Comparison of ENCODE assay signal across 11 cellular contexts in genomic region chr3:4830586-4830914, GRCh38.
DNase-seq lines count a peak whose midpoint lies in the region; ATAC-seq and TF ChIP-seq lines count a peak whose summit lies in the region.
"Had no signal": no experiment of that assay in that cellular context is flagged by ENCODE, and none has a peak within 500 bp of the region (broad histone marks: within the 10 kb centered on the region; RNA-seq: fewer than 3 reads in every experiment).

No MANE protein-coding gene starts in this region.

- peaks cover 0 to 52% (median 0%) of the 10 kb centered on the region in 6 donors for H3K36me3 ChIP-seq in spleen

- no peak for DNase-seq in T-helper 17 cell
- no peak for DNase-seq in foreskin keratinocyte
- DNase-seq in spleen = no peak
- no peak for DNase-seq in NCI-H2227 treated with DMSO at 0.1 percent for 48 hours (lab: John Stamatoyannopoulos, UW)
- DNase-seq: NCI-H1436 had no signal

- H3K27ac ChIP-seq in foreskin keratinocyte (peak overlapping the region; percentile 86), spleen (peak overlapping the region; percentile 46 to 89 (median 78))
- H3K27ac ChIP-seq: VCaP had no signal

- intact Hi-C loops in spleen (cut with DNase I; ENCODE audit: low total_unique reads) = no loop called here

- H3K27me3 ChIP-seq in foreskin keratinocyte (no peaks in the 10 kb centered on the region), spleen (replicated peaks in 1 of 7) (no peaks in the 10 kb centered on the region)

- H3K27me3 Mint-ChIP-seq in T-helper 17 cell = no peaks in the 10 kb centered on the region

- TF ChIP-seq CTCF in GM12875 (IDR thresholded peaks at IDR 0.05; ENCODE audit: borderline replicate concordance, insufficient read depth, low read depth, low read length) (no peak), foreskin keratinocyte (conservative IDR thresholded peaks at IDR 0.05) (no peak), spleen (IDR thresholded peaks at IDR 0.05 in 8 of 11, conservative IDR thresholded peaks at IDR 0.05 in 3 of 11) (no peak)

- peak overlapping the region; percentile 91 for H3K4me3 Mint-ChIP-seq in T-helper 17 cell

- H3K4me1 ChIP-seq in foreskin keratinocyte (peaks cover 24% of the 10 kb centered on the region), spleen (peaks cover 39 to 100% (median 83%) of the 10 kb centered on the region in 6 donors)

- H3K27ac Mint-ChIP-seq in T-helper 17 cell = peak overlapping the region; percentile 97

- H3K4me3 ChIP-seq in GM12875 (ENCODE audit: low read depth, low read length) (peak overlapping the region; percentile 46), spleen (peak overlapping the region in 1 of 8 donors; percentile 49)
- H3K4me3 ChIP-seq: mucosa of descending colon had no signal

- WGBS in spleen, 5 donors = 68 to 78% (median 74%) methylated on average over 5 of the region's 5 CpGs

- TF ChIP-seq POLR2A in spleen (IDR thresholded peaks at IDR 0.05) = no peak

- H3K4me1 Mint-ChIP-seq in T-helper 17 cell = peaks cover 77% of the 10 kb centered on the region

- H3K9me3 ChIP-seq in T-helper 17 cell (ENCODE audit: control insufficient read depth, low read length, poor library complexity, severe bottlenecking) = no peaks in the 10 kb centered on the region
- no peaks in the 10 kb centered on the region for H3K9me3 ChIP-seq in spleen
- H3K9me3 ChIP-seq: mucosa of descending colon had no signal

- H3K36me3 Mint-ChIP-seq in T-helper 17 cell (ENCODE audit: low read depth) = peaks cover 8% of the 10 kb centered on the region

- ATAC-seq in T-helper 17 cell = no peak
- ATAC-seq in foreskin keratinocyte = no peak
- ATAC-seq in GM19035 (IDR thresholded peaks at IDR 0.05; ENCODE audit: unreplicated experiment) = no peak
- no peak for ATAC-seq in HG03432 (IDR thresholded peaks at IDR 0.05; ENCODE audit: unreplicated experiment)
- no peak for ATAC-seq in GM18907 (IDR thresholded peaks at IDR 0.05; ENCODE audit: unreplicated experiment)
